ENCODE assay signal across 1 cellular context in the genomic region with DNA sequence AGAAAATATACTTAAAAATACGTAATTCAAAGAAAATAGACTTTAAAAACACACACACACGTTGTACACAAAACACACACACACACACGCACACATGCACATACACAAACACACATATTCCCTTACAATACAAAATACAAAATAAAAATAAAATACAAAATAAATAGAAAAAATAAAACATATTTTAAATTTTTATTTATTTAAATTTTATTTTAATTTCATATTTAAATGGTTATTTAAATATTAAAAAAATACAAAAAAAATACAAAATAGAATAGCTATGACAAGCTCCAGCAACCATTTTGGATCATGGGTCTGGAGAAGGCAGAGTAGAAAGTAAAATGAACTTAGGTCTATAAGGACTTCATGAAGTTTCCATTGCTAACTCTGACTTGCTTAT.
TF ChIP-seq lines count a peak whose summit lies in the region.

No MANE protein-coding gene starts in this region.

TF ChIP-seq in IMR-90, 13 proteins besides CTCF, POLR2A, EP300 and RAD21 (continued from another document):
- TF ChIP-seq USF2 (IDR thresholded peaks at IDR 0.05; ENCODE audit: low read depth, low read length) = no peak
- no peak for TF ChIP-seq BHLHE40 (IDR thresholded peaks at IDR 0.05; ENCODE audit: low read depth, low read length)
- no peak for TF ChIP-seq NFE2L2 (IDR thresholded peaks at IDR 0.05; ENCODE audit: low read depth, low read length)
- no peak for TF ChIP-seq MAZ (IDR thresholded peaks at IDR 0.05; ENCODE audit: borderline replicate concordance, low read depth, low read length)
- TF ChIP-seq SMC3 (IDR thresholded peaks at IDR 0.05; ENCODE audit: low read depth, low read length) = no peak
- no peak for TF ChIP-seq CEBPB (IDR thresholded peaks at IDR 0.05; ENCODE audit: low read depth, low read length)
- TF ChIP-seq MXI1 (IDR thresholded peaks at IDR 0.05; ENCODE audit: borderline replicate concordance, low read depth, low read length) = no peak
- TF ChIP-seq, protein P1, sequence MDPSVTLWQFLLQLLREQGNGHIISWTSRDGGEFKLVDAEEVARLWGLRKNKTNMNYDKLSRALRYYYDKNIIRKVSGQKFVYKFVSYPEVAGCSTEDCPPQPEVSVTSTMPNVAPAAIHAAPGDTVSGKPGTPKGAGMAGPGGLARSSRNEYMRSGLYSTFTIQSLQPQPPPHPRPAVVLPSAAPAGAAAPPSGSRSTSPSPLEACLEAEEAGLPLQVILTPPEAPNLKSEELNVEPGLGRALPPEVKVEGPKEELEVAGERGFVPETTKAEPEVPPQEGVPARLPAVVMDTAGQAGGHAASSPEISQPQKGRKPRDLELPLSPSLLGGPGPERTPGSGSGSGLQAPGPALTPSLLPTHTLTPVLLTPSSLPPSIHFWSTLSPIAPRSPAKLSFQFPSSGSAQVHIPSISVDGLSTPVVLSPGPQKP (IDR thresholded peaks at IDR 0.05; ENCODE audit: borderline replicate concordance, low read depth, low read length) = no peak
- TF ChIP-seq FOS (IDR thresholded peaks at IDR 0.05; ENCODE audit: low read depth, low read length) = no peak
- TF ChIP-seq CHD1 (IDR thresholded peaks at IDR 0.05; ENCODE audit: low read depth, low read length) = no peak
- TF ChIP-seq MAFK (IDR thresholded peaks at IDR 0.05; ENCODE audit: low read depth, low read length) = no peak
